ENCODE assay signal across 22 cellular contexts in the genomic region with DNA sequence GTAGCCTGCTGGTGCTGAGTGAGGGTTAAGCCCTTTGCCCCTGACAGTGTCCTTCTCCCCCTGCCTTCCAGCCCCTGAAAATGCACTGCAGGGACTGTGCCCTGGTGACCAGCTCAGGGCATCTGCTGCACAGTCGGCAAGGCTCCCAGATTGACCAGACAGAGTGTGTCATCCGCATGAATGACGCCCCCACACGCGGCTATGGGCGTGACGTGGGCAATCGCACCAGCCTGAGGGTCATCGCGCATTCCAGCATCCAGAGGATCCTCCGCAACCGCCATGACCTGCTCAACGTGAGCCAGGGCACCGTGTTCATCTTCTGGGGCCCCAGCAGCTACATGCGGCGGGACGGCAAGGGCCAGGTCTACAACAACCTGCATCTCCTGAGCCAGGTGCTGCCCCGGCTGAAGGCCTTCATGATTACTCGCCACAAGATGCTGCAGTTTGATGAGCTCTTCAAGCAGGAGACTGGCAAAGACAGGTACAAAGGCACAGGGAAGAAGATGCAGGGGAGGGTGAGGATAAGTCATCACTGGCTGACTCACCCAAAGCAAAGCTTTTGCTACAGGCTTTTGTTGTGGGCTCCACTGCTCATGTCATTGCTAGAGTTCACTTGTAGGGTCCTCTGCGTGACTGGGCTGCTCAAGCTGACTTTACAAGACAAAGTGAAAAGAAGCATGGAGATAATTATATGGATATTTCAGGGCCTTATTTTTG.
DNase-seq lines count a peak whose midpoint lies in the region; ATAC-seq and TF ChIP-seq lines count a peak whose summit lies in the region.
"Had no signal": no experiment of that assay in that cellular context is flagged by ENCODE, and none has a peak within 500 bp of the region (broad histone marks: within the 10 kb centered on the region; RNA-seq: fewer than 3 reads in every experiment).

No MANE protein-coding gene starts in this region.

- no peak overlapping the region for H3K27ac Mint-ChIP-seq in stimulated activated naive CD8-positive, alpha-beta T cell treated with anti-CD3 and anti-CD28 coated beads, Interleukin-15, amount 100 ng/mL, for 72 hours
- H3K27ac Mint-ChIP-seq: IgD-negative memory B cell, mesothelial cell of epicardium had no signal

- H3K27ac ChIP-seq in RWPE1 (no peak overlapping the region), esophagus muscularis mucosa (replicated peaks in 1 of 4) (no peak overlapping the region)

- CTCF ChIA-PET in RWPE1 (lab: Yijun Ruan, JAX), result no interaction called here

- no peak overlapping the region for H3K4me3 ChIP-seq in esophagus muscularis mucosa
- H3K4me3 ChIP-seq: GM12878 had no signal

- peak; percentile 6 for DNase-seq in stimulated activated CD4-positive, alpha-beta T cell treated with anti-CD3 and anti-CD28 coated beads, Interleukin-15, amount 100 ng/mL, for 24 hours
- no peak for DNase-seq in stimulated activated CD4-positive, alpha-beta T cell treated with anti-CD3 and anti-CD28 coated beads, Interleukin-4, amount 100 ng/mL, for 24 hours
- peak; percentile 51 for DNase-seq in RWPE1 (ENCODE audit: low spot score)
- peak; percentile 79 for DNase-seq in esophagus muscularis mucosa (ENCODE audit: extremely low spot score)
- no peak for DNase-seq in stimulated activated naive CD8-positive, alpha-beta T cell treated with anti-CD3 and anti-CD28 coated beads, Interleukin-15, amount 100 ng/mL, for 72 hours
- DNase-seq in effector CD4-positive, alpha-beta T cell, result no peak
- DNase-seq in SW480 (ENCODE audit: low spot score), result no peak
- DNase-seq: activated CD8-positive, alpha-beta memory T cell treated with anti-CD3 and anti-CD28 coated beads, Interleukin-2, amount 50 U/mL, for 4 hours; GDM1; left cardiac atrium; MV-4-11; NCI-H2029; NCI-H446 treated with DMSO at 0.1 percent for 48 hours; NK-92 treated with Interleukin-12 subunit alpha and Interleukin-12 subunit beta, amount 100 ng/mL, for 24 hours; retina; SHP77 treated with DMSO at 0.1 percent for 48 hours; T-helper 2 cell had no signal

- POLR2A ChIA-PET in RWPE1 (lab: Yijun Ruan, JAX; ENCODE audit: low non-redundant PET), result no interaction called here

- intact Hi-C loops in esophagus muscularis mucosa (cut with DNase I), result no loop called here

- no peak for TF ChIP-seq POLR2A in esophagus muscularis mucosa (IDR thresholded peaks at IDR 0.05; ENCODE audit: low read depth)

- peaks cover 0 to 10% (median 5%) of the 10 kb centered on the region in 4 donors for H3K4me1 ChIP-seq in esophagus muscularis mucosa

- TF ChIP-seq EP300 in esophagus muscularis mucosa (IDR thresholded peaks at IDR 0.05), result no peak

- ATAC-seq in stimulated activated naive CD8-positive, alpha-beta T cell treated with anti-CD3 and anti-CD28 coated beads, Interleukin-15, amount 100 ng/mL, for 72 hours, result peak; percentile 66
- ATAC-seq in HG03095 (IDR thresholded peaks at IDR 0.05; ENCODE audit: unreplicated experiment), result no peak
- ATAC-seq: GM12878, left cardiac atrium had no signal

- TF ChIP-seq CTCF in RWPE1 (conservative IDR thresholded peaks at IDR 0.05; ENCODE audit: low read depth), result no peak
- TF ChIP-seq CTCF in esophagus muscularis mucosa (IDR thresholded peaks at IDR 0.05), result no peak

- no peaks in the 10 kb centered on the region for H3K27me3 ChIP-seq in esophagus muscularis mucosa

- no peaks in the 10 kb centered on the region for H3K36me3 ChIP-seq in esophagus muscularis mucosa

- H3K4me1 Mint-ChIP-seq in stimulated activated naive CD8-positive, alpha-beta T cell treated with anti-CD3 and anti-CD28 coated beads, Interleukin-15, amount 100 ng/mL, for 72 hours, result peaks cover 26% of the 10 kb centered on the region
- H3K4me1 Mint-ChIP-seq: mesothelial cell of epicardium, neural crest cell had no signal

- H3K9me3 Mint-ChIP-seq in stimulated activated naive CD8-positive, alpha-beta T cell treated with anti-CD3 and anti-CD28 coated beads, Interleukin-15, amount 100 ng/mL, for 72 hours, result no peaks in the 10 kb centered on the region
- H3K9me3 Mint-ChIP-seq: IgD-negative memory B cell, mesothelial cell of epicardium, neural crest cell had no signal

- WGBS in esophagus muscularis mucosa, result 94% methylated on average over 14 of the region's 20 CpGs

- no peaks in the 10 kb centered on the region for H3K27me3 Mint-ChIP-seq in stimulated activated naive CD8-positive, alpha-beta T cell treated with anti-CD3 and anti-CD28 coated beads, Interleukin-15, amount 100 ng/mL, for 72 hours

- no peak overlapping the region for H3K4me3 Mint-ChIP-seq in stimulated activated naive CD8-positive, alpha-beta T cell treated with anti-CD3 and anti-CD28 coated beads, Interleukin-15, amount 100 ng/mL, for 72 hours
- H3K4me3 Mint-ChIP-seq: IgD-negative memory B cell, mesothelial cell of epicardium, neural crest cell had no signal

- no peaks in the 10 kb centered on the region for H3K9me3 ChIP-seq in esophagus muscularis mucosa

Comparison
In these comparisons a context has a peak if more than half of its experiments do, and no peak if none do; other contexts are left out.
1. DNase-seq: peak in stimulated activated CD4-positive, alpha-beta T cell treated with anti-CD3 and anti-CD28 coated beads, Interleukin-15, amount 100 ng/mL, for 24 hours (single experiment), RWPE1 (single experiment) and esophagus muscularis mucosa (single experiment); none in stimulated activated CD4-positive, alpha-beta T cell treated with anti-CD3 and anti-CD28 coated beads, Interleukin-4, amount 100 ng/mL, for 24 hours (single experiment), stimulated activated naive CD8-positive, alpha-beta T cell treated with anti-CD3 and anti-CD28 coated beads, Interleukin-15, amount 100 ng/mL, for 72 hours (0 of 2), effector CD4-positive, alpha-beta T cell (single experiment) and SW480 (single experiment).